In the genomic region with DNA sequence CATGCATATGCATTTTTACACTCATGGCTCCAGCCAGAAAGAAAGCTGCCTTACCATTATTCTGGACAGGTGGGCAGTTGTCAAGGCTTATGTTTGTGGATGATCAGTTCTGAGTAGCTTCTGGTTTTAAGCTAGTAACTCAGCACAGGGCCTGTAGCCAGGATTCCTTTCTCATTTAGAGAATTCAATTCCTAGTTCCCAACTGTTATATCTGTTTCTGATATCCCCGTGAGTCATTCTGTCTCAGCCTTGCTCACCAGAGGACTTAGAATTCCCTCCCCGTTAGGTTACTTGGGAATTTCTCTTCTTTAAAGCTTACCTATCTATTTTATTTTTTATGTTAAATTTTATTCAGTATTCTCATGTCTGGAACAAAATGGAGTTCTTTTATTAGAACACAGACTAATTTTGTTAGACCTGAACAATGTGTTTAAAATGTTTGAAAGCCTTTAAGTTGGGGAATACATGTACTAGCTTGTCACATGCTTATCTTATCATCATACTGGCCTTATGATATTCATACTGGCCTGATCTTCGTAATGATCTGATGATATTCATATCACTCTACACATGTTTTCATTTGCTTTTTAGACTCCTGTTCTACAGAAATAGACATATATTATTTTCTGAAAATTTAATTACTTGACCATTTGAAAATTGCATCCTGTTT, we compare ENCODE assay signal across 1 cellular context.
TF ChIP-seq lines count a peak whose summit lies in the region.

No MANE protein-coding gene starts in this region.

TF ChIP-seq in IMR-90, 13 proteins besides CTCF, POLR2A, EP300 and RAD21:
- TF ChIP-seq FOS (IDR thresholded peaks at IDR 0.05; ENCODE audit: low read depth, low read length) (peak; percentile 55; the same call in 1 of the 2 replicates), MAFK (IDR thresholded peaks at IDR 0.05; ENCODE audit: low read depth, low read length) (no peak)
